In genomic region chr20:40678286-40678835, GRCh38 we compare ENCODE assay signal across 17 cellular contexts. TPM values are rescaled to one million over a fixed set of nuclear protein-coding genes. Genes with fewer than 3 reads are reported as not detected.
DNase-seq lines count a peak whose midpoint lies in the region; ATAC-seq and TF ChIP-seq lines count a peak whose summit lies in the region.
"Had no signal": no experiment of that assay in that cellular context is flagged by ENCODE, and none has a peak within 500 bp of the region (broad histone marks: within the 10 kb centered on the region; RNA-seq: fewer than 3 reads in every experiment).

No MANE protein-coding gene starts in this region.

- POLR2A ChIA-PET in activated CD8-positive, alpha-beta T cell treated with anti-CD3 and anti-CD28 coated beads, Interleukin-2, amount 10 ng/mL, durations not matched to agents 7 days and 5 days (lab: Charles Lee), result no interaction called here

- peak overlapping the region; percentile 63 for H3K4me2 ChIP-seq in Loucy (ENCODE audit: low read depth, low read length, poor library complexity, severe bottlenecking)
- H3K4me2 ChIP-seq: PC-9 had no signal

- H3K27me3 ChIP-seq in Loucy (ENCODE audit: insufficient read depth, low read length, poor library complexity, severe bottlenecking), result no peaks in the 10 kb centered on the region

- CTCF ChIA-PET in activated CD8-positive, alpha-beta T cell treated with anti-CD3 and anti-CD28 coated beads, Interleukin-2, amount 10 ng/mL, durations not matched to agents 7 days and 5 days (lab: Charles Lee), result no interaction called here

- peaks cover 11% of the 10 kb centered on the region; the same call in 1 of the 2 replicates for H3F3A ChIP-seq in Loucy (ENCODE audit: low read depth)

- TF ChIP-seq CTCF in Loucy (conservative IDR thresholded peaks at IDR 0.05; ENCODE audit: low read length), result no peak

- no peaks in the 10 kb centered on the region for H3K36me3 Mint-ChIP-seq in activated CD8-positive, alpha-beta T cell treated with anti-CD3 and anti-CD28 coated beads, Interleukin-2, amount 10 ng/mL, durations not matched to agents 7 days and 5 days (ENCODE audit: low read depth)
- H3K36me3 Mint-ChIP-seq: CD8-positive, alpha-beta T cell had no signal

- H3K27me3 Mint-ChIP-seq in activated CD8-positive, alpha-beta T cell treated with anti-CD3 and anti-CD28 coated beads, Interleukin-2, amount 10 ng/mL, durations not matched to agents 7 days and 5 days (ENCODE audit: low read depth), result peaks cover 56% of the 10 kb centered on the region

- no peaks in the 10 kb centered on the region for H3K9me3 ChIP-seq in Loucy (ENCODE audit: insufficient read depth, low read depth, low read length)

- H3K79me2 ChIP-seq in Loucy (ENCODE audit: insufficient read depth, low read length), result no peaks in the 10 kb centered on the region

- H3K36me3 ChIP-seq in Loucy (ENCODE audit: insufficient read depth, low read length), result no peaks in the 10 kb centered on the region

- H2AFZ ChIP-seq in Loucy (ENCODE audit: low read length), result no peak overlapping the region
- H2AFZ ChIP-seq: PC-9 had no signal

- no peak overlapping the region for H3K4me3 Mint-ChIP-seq in activated CD8-positive, alpha-beta T cell treated with anti-CD3 and anti-CD28 coated beads, Interleukin-2, amount 10 ng/mL, durations not matched to agents 7 days and 5 days
- H3K4me3 Mint-ChIP-seq: CD8-positive, alpha-beta T cell had no signal

- peak overlapping the region; percentile 36 for H3K9ac ChIP-seq in Loucy (ENCODE audit: low read depth, low read length, poor library complexity, severe bottlenecking)

- DNase-seq in NCI-H187 (lab: John Stamatoyannopoulos, UW) (peak; percentile 27 to 50), SK-N-DZ (ENCODE audit: low spot score) (peak; percentile 73), left kidney (ENCODE audit: low read depth, low spot score) (peak; percentile 54), sciatic nerve (ENCODE audit: low spot score) (no peak)
- no peak for DNase-seq in activated CD8-positive, alpha-beta T cell treated with anti-CD3 and anti-CD28 coated beads, Interleukin-2, amount 10 ng/mL, durations not matched to agents 7 days and 5 days
- DNase-seq: Calu3; CD8-positive, alpha-beta T cell; KBM-7; NCI-H2171 treated with DMSO at 0.1 percent for 48 hours; NCI-H446; NCI-H774; PC-9; SIG-M5 had no signal

- H3K9me2 ChIP-seq in Loucy (replicated peaks; ENCODE audit: low read depth, low read length), result no peaks in the 10 kb centered on the region

- H3K4me1 Mint-ChIP-seq in activated CD8-positive, alpha-beta T cell treated with anti-CD3 and anti-CD28 coated beads, Interleukin-2, amount 10 ng/mL, durations not matched to agents 7 days and 5 days (ENCODE audit: low read depth), result peaks cover 7% of the 10 kb centered on the region

- peak overlapping the region; percentile 33 for H3K4me3 ChIP-seq in Loucy (ENCODE audit: low read length, poor library complexity, severe bottlenecking)
- H3K4me3 ChIP-seq: BLaER1 treated with 17β-estradiol and CSF1 and Interleukin-3, amounts not matched to agents 10 nM and 100 nM; PC-9 had no signal

- no peak for ATAC-seq in HG03442 (IDR thresholded peaks at IDR 0.05; ENCODE audit: unreplicated experiment)
- ATAC-seq in activated CD8-positive, alpha-beta T cell treated with anti-CD3 and anti-CD28 coated beads, Interleukin-2, amount 10 ng/mL, durations not matched to agents 7 days and 5 days, result no peak
- no peak for ATAC-seq in sciatic nerve
- ATAC-seq: CD8-positive, alpha-beta T cell; HepG2 had no signal

- H3K9me3 Mint-ChIP-seq in activated CD8-positive, alpha-beta T cell treated with anti-CD3 and anti-CD28 coated beads, Interleukin-2, amount 10 ng/mL, durations not matched to agents 7 days and 5 days (ENCODE audit: insufficient read depth), result no peaks in the 10 kb centered on the region
- H3K9me3 Mint-ChIP-seq: CD8-positive, alpha-beta T cell had no signal

- H3K4me1 ChIP-seq in Loucy (ENCODE audit: insufficient read depth, low read length, poor library complexity, severe bottlenecking), result peaks cover 47% of the 10 kb centered on the region

- no peaks in the 10 kb centered on the region for H4K20me1 ChIP-seq in Loucy (ENCODE audit: insufficient read depth, low read length, poor library complexity, severe bottlenecking)

- intact Hi-C loops in sciatic nerve (cut with DNase I), result no loop called here

- no peak overlapping the region for H3K27ac Mint-ChIP-seq in activated CD8-positive, alpha-beta T cell treated with anti-CD3 and anti-CD28 coated beads, Interleukin-2, amount 10 ng/mL, durations not matched to agents 7 days and 5 days
- H3K27ac Mint-ChIP-seq: CD8-positive, alpha-beta T cell had no signal

RNA-seq across cellular contexts. Expression of gene MAFB, which starts 10.7 kb away (rescaled TPM):
- polyA plus RNA-seq in SK-N-DZ (2014; cell fraction: cytosol; rRNA removed), result 3.6 and 3.8 TPM in 2 replicates
- 2.0 and 4.6 TPM in 2 replicates for polyA plus RNA-seq in SK-N-DZ (2014; cell fraction: nucleus; rRNA removed)
- total RNA-seq in activated CD8-positive, alpha-beta T cell treated with anti-CD3 and anti-CD28 coated beads, Interleukin-2, amount 10 ng/mL, durations not matched to agents 7 days and 5 days, result under 1 TPM in 1 of 2 experiments, not detected in 1; 0.08 TPM
- 38.6 TPM for total RNA-seq in sciatic nerve
- total RNA-seq: PC-9 had no signal

Comparison
In these comparisons a context has a peak if more than half of its experiments do, and no peak if none do; other contexts are left out.
1. DNase-seq: peak in NCI-H187 (2 of 2), SK-N-DZ (single experiment) and left kidney (single experiment); none in activated CD8-positive, alpha-beta T cell treated with anti-CD3 and anti-CD28 coated beads, Interleukin-2, amount 10 ng/mL, durations not matched to agents 7 days and 5 days (single experiment) and sciatic nerve (single experiment).
2. RNA of gene MAFB, which starts 10.7 kb away (total RNA-seq): 38.6 TPM in sciatic nerve (single experiment); 0.08 TPM in activated CD8-positive, alpha-beta T cell treated with anti-CD3 and anti-CD28 coated beads, Interleukin-2, amount 10 ng/mL, durations not matched to agents 7 days and 5 days; every median in the first group is over 10 times any median in the second.